Comparison of ENCODE assay signal across 1 cellular context in the genomic region with DNA sequence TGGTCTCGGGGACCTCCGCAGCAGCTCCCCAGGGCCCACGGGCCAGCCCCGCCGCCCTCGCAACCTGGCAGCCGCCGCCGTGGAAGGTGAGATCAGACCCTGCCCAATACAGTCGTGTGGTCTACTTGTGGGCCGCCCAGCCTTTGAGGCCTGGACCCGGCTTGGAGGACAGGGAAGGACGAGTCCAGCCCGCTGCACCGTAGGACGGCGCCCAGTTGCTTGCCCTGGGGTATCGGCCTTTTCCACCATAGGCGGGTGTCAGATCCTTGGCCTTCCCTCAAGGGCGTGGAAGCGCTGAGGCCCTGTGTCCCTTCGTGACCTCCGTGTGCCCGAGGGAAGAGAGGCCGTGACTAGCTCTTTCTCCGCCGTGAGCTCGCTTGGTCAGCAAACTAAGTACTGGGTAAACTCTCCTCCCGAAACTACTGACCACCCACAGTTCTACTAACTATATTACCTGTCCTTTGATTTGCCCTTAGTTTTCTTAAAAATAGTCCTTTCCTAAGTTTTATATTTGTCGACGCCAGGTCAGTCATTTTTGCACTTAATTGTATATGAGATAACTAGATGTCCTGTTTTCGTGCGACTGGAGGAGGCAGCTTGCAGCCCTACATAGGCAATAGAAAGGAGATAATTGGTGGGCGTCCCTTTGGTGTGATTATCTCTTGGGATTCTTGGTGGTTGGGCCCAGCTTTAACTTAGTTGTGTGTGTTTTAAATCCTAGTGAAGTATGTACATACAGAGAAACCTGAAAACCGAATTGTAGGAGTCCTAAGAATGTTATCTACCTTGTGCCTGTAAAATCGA.
TF ChIP-seq lines count a peak whose summit lies in the region.

No MANE protein-coding gene starts in this region.

TF ChIP-seq in K562, 482 proteins besides CTCF, POLR2A, EP300 and RAD21 (continued from another document):
- TF ChIP-seq, protein P1, sequence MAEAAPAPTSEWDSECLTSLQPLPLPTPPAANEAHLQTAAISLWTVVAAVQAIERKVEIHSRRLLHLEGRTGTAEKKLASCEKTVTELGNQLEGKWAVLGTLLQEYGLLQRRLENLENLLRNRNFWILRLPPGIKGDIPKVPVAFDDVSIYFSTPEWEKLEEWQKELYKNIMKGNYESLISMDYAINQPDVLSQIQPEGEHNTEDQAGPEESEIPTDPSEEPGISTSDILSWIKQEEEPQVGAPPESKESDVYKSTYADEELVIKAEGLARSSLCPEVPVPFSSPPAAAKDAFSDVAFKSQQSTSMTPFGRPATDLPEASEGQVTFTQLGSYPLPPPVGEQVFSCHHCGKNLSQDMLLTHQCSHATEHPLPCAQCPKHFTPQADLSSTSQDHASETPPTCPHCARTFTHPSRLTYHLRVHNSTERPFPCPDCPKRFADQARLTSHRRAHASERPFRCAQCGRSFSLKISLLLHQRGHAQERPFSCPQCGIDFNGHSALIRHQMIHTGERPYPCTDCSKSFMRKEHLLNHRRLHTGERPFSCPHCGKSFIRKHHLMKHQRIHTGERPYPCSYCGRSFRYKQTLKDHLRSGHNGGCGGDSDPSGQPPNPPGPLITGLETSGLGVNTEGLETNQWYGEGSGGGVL (CRISPR knock-in tag; IDR thresholded peaks at IDR 0.05): no peak
- TF ChIP-seq POLR2AphosphoS5 (IDR thresholded peaks at IDR 0.05; ENCODE audit: control insufficient read depth, insufficient read depth, low read depth, low read length) (0 out of 2 replicates have a peak, but pooled peaks have one; percentile 6), SP1 (CRISPR knock-in tag; IDR thresholded peaks at IDR 0.05) (0 out of 2 replicates have a peak, but pooled peaks have one; percentile 13), SIN3A (IDR thresholded peaks at IDR 0.05; ENCODE audit: borderline replicate concordance in 2 of 2, control insufficient read depth in 1 of 2, low read depth in 2 of 2, low read length in 2 of 2) (peak in 1 of 2 experiments; percentile 42; a peak in 1 of 4 replicates), ZBTB33 (CRISPR knock-in tag; IDR thresholded peaks at IDR 0.05) (0 out of 2 replicates have a peak, but pooled peaks have one; percentile 11), NR3C1 (CRISPR knock-in tag; IDR thresholded peaks at IDR 0.05) (peak; percentile 21; the same call in 1 of the 2 replicates), SIX5 (IDR thresholded peaks at IDR 0.05; ENCODE audit: borderline replicate concordance in 1 of 2, insufficient read depth in 1 of 2, low read depth in 1 of 2, low read length in 2 of 2) (no peak), SRSF3 (IDR thresholded peaks at IDR 0.05; ENCODE audit: insufficient read depth, low read length) (0 out of 2 replicates have a peak, but pooled peaks have one; percentile 72), TGIF2 (CRISPR knock-in tag; IDR thresholded peaks at IDR 0.05) (peak; percentile 60; the same call in 1 of the 2 replicates), MAFG (tag; conservative IDR thresholded peaks at IDR 0.05) (0 out of 2 replicates have a peak, but pooled peaks have one; percentile 34), RBFOX2 (IDR thresholded peaks at IDR 0.05; ENCODE audit: low read depth, low read length) (peak; percentile 90), CCAR2 (IDR thresholded peaks at IDR 0.05; ENCODE audit: low read depth, low read length) (no peak), TOE1 (IDR thresholded peaks at IDR 0.05; ENCODE audit: borderline replicate concordance) (no peak), TOE1 (CRISPR knock-in tag; IDR thresholded peaks at IDR 0.05; ENCODE audit: borderline replicate concordance, low read depth) (peak; percentile 45; the same call in 1 of the 2 replicates), PML (IDR thresholded peaks at IDR 0.05; ENCODE audit: low read length) (no peak), XRCC4 (IDR thresholded peaks at IDR 0.05; ENCODE audit: extremely low read depth, insufficient read depth, insufficient read length) (no peak), NBN (IDR thresholded peaks at IDR 0.05; ENCODE audit: low read depth) (no peak), HNRNPLL (IDR thresholded peaks at IDR 0.05; ENCODE audit: low read depth, low read length, poor library complexity, severe bottlenecking) (no peak), RBM22 (IDR thresholded peaks at IDR 0.05; ENCODE audit: low read depth, low read length, poor library complexity, severe bottlenecking) (peak; percentile 15), NR2C2 (CRISPR knock-in tag; IDR thresholded peaks at IDR 0.05) (peak; percentile 67; the same call in 1 of the 2 replicates), NR2C2 (tag; IDR thresholded peaks at IDR 0.05) (no peak), ZNF609 (CRISPR knock-in tag; IDR thresholded peaks at IDR 0.05; ENCODE audit: borderline replicate concordance) (0 out of 2 replicates have a peak, but pooled peaks have one; percentile 37), ZNF282 (CRISPR knock-in tag; IDR thresholded peaks at IDR 0.05) (peak; percentile 76; the same call in 1 of the 2 replicates), FOXK1 (CRISPR knock-in tag; IDR thresholded peaks at IDR 0.05; ENCODE audit: borderline replicate concordance) (0 out of 2 replicates have a peak, but pooled peaks have one; percentile 57)
- TF ChIP-seq, protein P2, sequence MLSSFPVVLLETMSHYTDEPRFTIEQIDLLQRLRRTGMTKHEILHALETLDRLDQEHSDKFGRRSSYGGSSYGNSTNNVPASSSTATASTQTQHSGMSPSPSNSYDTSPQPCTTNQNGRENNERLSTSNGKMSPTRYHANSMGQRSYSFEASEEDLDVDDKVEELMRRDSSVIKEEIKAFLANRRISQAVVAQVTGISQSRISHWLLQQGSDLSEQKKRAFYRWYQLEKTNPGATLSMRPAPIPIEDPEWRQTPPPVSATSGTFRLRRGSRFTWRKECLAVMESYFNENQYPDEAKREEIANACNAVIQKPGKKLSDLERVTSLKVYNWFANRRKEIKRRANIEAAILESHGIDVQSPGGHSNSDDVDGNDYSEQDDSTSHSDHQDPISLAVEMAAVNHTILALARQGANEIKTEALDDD (IDR thresholded peaks at IDR 0.05): peak; percentile 86
- TF ChIP-seq, protein P3, sequence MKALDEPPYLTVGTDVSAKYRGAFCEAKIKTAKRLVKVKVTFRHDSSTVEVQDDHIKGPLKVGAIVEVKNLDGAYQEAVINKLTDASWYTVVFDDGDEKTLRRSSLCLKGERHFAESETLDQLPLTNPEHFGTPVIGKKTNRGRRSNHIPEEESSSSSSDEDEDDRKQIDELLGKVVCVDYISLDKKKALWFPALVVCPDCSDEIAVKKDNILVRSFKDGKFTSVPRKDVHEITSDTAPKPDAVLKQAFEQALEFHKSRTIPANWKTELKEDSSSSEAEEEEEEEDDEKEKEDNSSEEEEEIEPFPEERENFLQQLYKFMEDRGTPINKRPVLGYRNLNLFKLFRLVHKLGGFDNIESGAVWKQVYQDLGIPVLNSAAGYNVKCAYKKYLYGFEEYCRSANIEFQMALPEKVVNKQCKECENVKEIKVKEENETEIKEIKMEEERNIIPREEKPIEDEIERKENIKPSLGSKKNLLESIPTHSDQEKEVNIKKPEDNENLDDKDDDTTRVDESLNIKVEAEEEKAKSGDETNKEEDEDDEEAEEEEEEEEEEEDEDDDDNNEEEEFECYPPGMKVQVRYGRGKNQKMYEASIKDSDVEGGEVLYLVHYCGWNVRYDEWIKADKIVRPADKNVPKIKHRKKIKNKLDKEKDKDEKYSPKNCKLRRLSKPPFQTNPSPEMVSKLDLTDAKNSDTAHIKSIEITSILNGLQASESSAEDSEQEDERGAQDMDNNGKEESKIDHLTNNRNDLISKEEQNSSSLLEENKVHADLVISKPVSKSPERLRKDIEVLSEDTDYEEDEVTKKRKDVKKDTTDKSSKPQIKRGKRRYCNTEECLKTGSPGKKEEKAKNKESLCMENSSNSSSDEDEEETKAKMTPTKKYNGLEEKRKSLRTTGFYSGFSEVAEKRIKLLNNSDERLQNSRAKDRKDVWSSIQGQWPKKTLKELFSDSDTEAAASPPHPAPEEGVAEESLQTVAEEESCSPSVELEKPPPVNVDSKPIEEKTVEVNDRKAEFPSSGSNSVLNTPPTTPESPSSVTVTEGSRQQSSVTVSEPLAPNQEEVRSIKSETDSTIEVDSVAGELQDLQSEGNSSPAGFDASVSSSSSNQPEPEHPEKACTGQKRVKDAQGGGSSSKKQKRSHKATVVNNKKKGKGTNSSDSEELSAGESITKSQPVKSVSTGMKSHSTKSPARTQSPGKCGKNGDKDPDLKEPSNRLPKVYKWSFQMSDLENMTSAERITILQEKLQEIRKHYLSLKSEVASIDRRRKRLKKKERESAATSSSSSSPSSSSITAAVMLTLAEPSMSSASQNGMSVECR (CRISPR knock-in tag; IDR thresholded peaks at IDR 0.05): peak; percentile 92
- TF ChIP-seq, protein P4, sequence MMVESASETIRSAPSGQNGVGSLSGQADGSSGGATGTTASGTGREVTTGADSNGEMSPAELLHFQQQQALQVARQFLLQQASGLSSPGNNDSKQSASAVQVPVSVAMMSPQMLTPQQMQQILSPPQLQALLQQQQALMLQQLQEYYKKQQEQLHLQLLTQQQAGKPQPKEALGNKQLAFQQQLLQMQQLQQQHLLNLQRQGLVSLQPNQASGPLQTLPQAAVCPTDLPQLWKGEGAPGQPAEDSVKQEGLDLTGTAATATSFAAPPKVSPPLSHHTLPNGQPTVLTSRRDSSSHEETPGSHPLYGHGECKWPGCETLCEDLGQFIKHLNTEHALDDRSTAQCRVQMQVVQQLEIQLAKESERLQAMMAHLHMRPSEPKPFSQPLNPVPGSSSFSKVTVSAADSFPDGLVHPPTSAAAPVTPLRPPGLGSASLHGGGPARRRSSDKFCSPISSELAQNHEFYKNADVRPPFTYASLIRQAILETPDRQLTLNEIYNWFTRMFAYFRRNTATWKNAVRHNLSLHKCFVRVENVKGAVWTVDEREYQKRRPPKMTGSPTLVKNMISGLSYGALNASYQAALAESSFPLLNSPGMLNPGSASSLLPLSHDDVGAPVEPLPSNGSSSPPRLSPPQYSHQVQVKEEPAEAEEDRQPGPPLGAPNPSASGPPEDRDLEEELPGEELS (CRISPR knock-in tag; IDR thresholded peaks at IDR 0.05; ENCODE audit: borderline replicate concordance): 0 out of 2 replicates have a peak, but pooled peaks have one; percentile 26
